34 cellular contexts compared by ENCODE assay signal in genomic region chr19:35331551-35332214, GRCh38. TPM values are rescaled to one million over a fixed set of nuclear protein-coding genes. Genes with fewer than 3 reads are reported as not detected.
DNase-seq lines count a peak whose midpoint lies in the region; ATAC-seq and TF ChIP-seq lines count a peak whose summit lies in the region.
"Had no signal": no experiment of that assay in that cellular context is flagged by ENCODE, and none has a peak within 500 bp of the region (broad histone marks: within the 10 kb centered on the region; RNA-seq: fewer than 3 reads in every experiment).

No MANE protein-coding gene starts in this region.

- no peak for DNase-seq in stimulated activated naive CD8-positive, alpha-beta T cell treated with anti-CD3 and anti-CD28 coated beads, Interleukin-15, Interleukin-2, amounts not matched to agents 100 U/mL and 50 U/mL, for 24 hours
- no peak for DNase-seq in activated B cell treated with CpG ODN at 0.5 μM for 24 hours
- no peak for DNase-seq in natural killer cell
- no peak for DNase-seq in immature natural killer cell
- no peak for DNase-seq in activated naive CD4-positive, alpha-beta T cell treated with anti-CD3 and anti-CD28 coated beads, Interleukin-2, amount 50 U/mL, for 72 hours (ENCODE audit: low spot score in 2 of 2)
- no peak for DNase-seq in GM23338 (ENCODE audit: low spot score)
- DNase-seq: activated CD4-positive, alpha-beta T cell treated with anti-CD3 and anti-CD28 coated beads, Interleukin-2, amount 10 ng/mL, durations not matched to agents 24 days and 14 days; activated CD8-positive, alpha-beta memory T cell treated with anti-CD3 and anti-CD28 coated beads for 24 hours; activated T-cell treated with anti-CD3 and anti-CD28 coated beads for 4 hours; anterior cingulate cortex; BE2C; effector CD8-positive, alpha-beta T cell; HCEC 1CT; lower lobe of right lung; MV-4-11; NCI-H146; NCI-H226; NCI-H526 treated with DMSO at 0.1 percent for 48 hours; NK-92 treated with Interleukin-12 subunit alpha and Interleukin-12 subunit beta, amount 100 ng/mL, for 24 hours; SHP77 treated with DMSO at 0.1 percent for 48 hours; stimulated activated CD4-positive, alpha-beta T cell treated with anti-CD3 and anti-CD28 coated beads, Interleukin-1b, Interleukin-23, amount 100 ng/mL, for 48 hours; thyroid gland had no signal

- no peaks in the 10 kb centered on the region for H3K9me3 Mint-ChIP-seq in stimulated activated naive CD8-positive, alpha-beta T cell treated with anti-CD3 and anti-CD28 coated beads, Interleukin-15, Interleukin-2, amounts not matched to agents 100 ng/mL and 50 ng/mL, for 24 hours
- H3K9me3 Mint-ChIP-seq in activated B cell treated with CpG ODN at 0.5 μM for 24 hours (no peaks in the 10 kb centered on the region), natural killer cell (no peaks in the 10 kb centered on the region), immature natural killer cell (no peaks in the 10 kb centered on the region), GM23338 (no peaks in the 10 kb centered on the region; the same call in 2 of the 3 replicates)
- H3K9me3 Mint-ChIP-seq in activated naive CD4-positive, alpha-beta T cell treated with anti-CD3 and anti-CD28 coated beads, Interleukin-2, amount 50 U/mL, for 72 hours: no peaks in the 10 kb centered on the region
- H3K9me3 Mint-ChIP-seq: activated CD4-positive, alpha-beta T cell treated with anti-CD3 and anti-CD28 coated beads, Interleukin-2, amount 10 ng/mL, durations not matched to agents 24 days and 14 days; nephron had no signal

- H3K4me2 ChIP-seq in GM23338: no peak overlapping the region

- TF ChIP-seq CTCF in activated B cell treated with CpG ODN at 0.5 μM for 24 hours (IDR thresholded peaks at IDR 0.05): no peak
- TF ChIP-seq CTCF in natural killer cell (IDR thresholded peaks at IDR 0.05): no peak
- no peak for TF ChIP-seq CTCF in GM23338 (conservative IDR thresholded peaks at IDR 0.05; ENCODE audit: low read depth in 2 of 2)

- H3K27me3 Mint-ChIP-seq in stimulated activated naive CD8-positive, alpha-beta T cell treated with anti-CD3 and anti-CD28 coated beads, Interleukin-15, Interleukin-2, amounts not matched to agents 100 ng/mL and 50 ng/mL, for 24 hours: peaks cover 9% of the 10 kb centered on the region
- H3K27me3 Mint-ChIP-seq in activated B cell treated with CpG ODN at 0.5 μM for 24 hours: no peaks in the 10 kb centered on the region
- peaks cover 15 to 24% of the 10 kb centered on the region in 2 donors for H3K27me3 Mint-ChIP-seq in natural killer cell (ENCODE audit: low read depth in 2 of 2)
- H3K27me3 Mint-ChIP-seq in immature natural killer cell (ENCODE audit: low read depth in 3 of 3): peaks cover 10 to 14% (median 13%) of the 10 kb centered on the region in 3 donors
- H3K27me3 Mint-ChIP-seq in GM23338 (ENCODE audit: insufficient read depth, low read depth, poor library complexity): peaks cover 5% of the 10 kb centered on the region
- H3K27me3 Mint-ChIP-seq: activated CD4-positive, alpha-beta T cell treated with anti-CD3 and anti-CD28 coated beads, Interleukin-2, amount 10 ng/mL, durations not matched to agents 24 days and 14 days had no signal

- intact Hi-C loops in activated B cell treated with CpG ODN at 0.5 μM for 24 hours (cut with micrococcal nuclease): loop anchor here (5.0 to 10.0 kb wide), 2 partner anchors 34 to 573 kb away; partner anchors contain the start of genes HCST, NFKBID and TYROBP
- intact Hi-C loops in natural killer cell (cut with micrococcal nuclease): no loop called here

- H3K27ac ChIP-seq in GM23338 (ENCODE audit: low read depth): no peak overlapping the region
- H3K27ac ChIP-seq: breast epithelium, coronary artery, gastroesophageal sphincter, lower lobe of right lung, skin epidermis, thyroid gland, vagina had no signal

- no peaks in the 10 kb centered on the region for H4K20me1 ChIP-seq in GM23338 (replicated peaks; ENCODE audit: insufficient read depth)

- no peaks in the 10 kb centered on the region for H3F3A ChIP-seq in GM23338 (replicated peaks; ENCODE audit: low read depth)

- H3K36me3 Mint-ChIP-seq in stimulated activated naive CD8-positive, alpha-beta T cell treated with anti-CD3 and anti-CD28 coated beads, Interleukin-15, Interleukin-2, amounts not matched to agents 100 ng/mL and 50 ng/mL, for 24 hours (ENCODE audit: low read depth): no peaks in the 10 kb centered on the region
- H3K36me3 Mint-ChIP-seq in activated B cell treated with CpG ODN at 0.5 μM for 24 hours (ENCODE audit: low read depth): peaks cover 73% of the 10 kb centered on the region
- H3K36me3 Mint-ChIP-seq in natural killer cell: no peaks in the 10 kb centered on the region
- no peaks in the 10 kb centered on the region for H3K36me3 Mint-ChIP-seq in immature natural killer cell
- H3K36me3 Mint-ChIP-seq in activated naive CD4-positive, alpha-beta T cell treated with anti-CD3 and anti-CD28 coated beads, Interleukin-2, amount 50 U/mL, for 72 hours: peaks cover 0 to 12% of the 10 kb centered on the region in 2 donors
- no peaks in the 10 kb centered on the region for H3K36me3 Mint-ChIP-seq in GM23338 (ENCODE audit: low read depth)
- H3K36me3 Mint-ChIP-seq: activated naive CD8-positive, alpha-beta T cell had no signal

- peak overlapping the region; percentile 11 for H3K4me3 Mint-ChIP-seq in stimulated activated naive CD8-positive, alpha-beta T cell treated with anti-CD3 and anti-CD28 coated beads, Interleukin-15, Interleukin-2, amounts not matched to agents 100 ng/mL and 50 ng/mL, for 24 hours
- H3K4me3 Mint-ChIP-seq in activated B cell treated with CpG ODN at 0.5 μM for 24 hours (peak overlapping the region; percentile 90), natural killer cell (no peak overlapping the region), immature natural killer cell (no peak overlapping the region), GM23338 (no peak overlapping the region)
- H3K4me3 Mint-ChIP-seq: activated CD4-positive, alpha-beta T cell treated with anti-CD3 and anti-CD28 coated beads, Interleukin-2, amount 10 ng/mL, durations not matched to agents 24 days and 14 days; nephron had no signal

- no peak for ATAC-seq in stimulated activated naive CD8-positive, alpha-beta T cell treated with anti-CD3 and anti-CD28 coated beads, Interleukin-15, Interleukin-2, amounts not matched to agents 100 U/mL and 50 U/mL, for 24 hours
- ATAC-seq in activated B cell treated with CpG ODN at 0.5 μM for 24 hours (ENCODE audit: low read depth) (no peak), natural killer cell (no peak), GM23338 (no peak)
- no peak for ATAC-seq in activated naive CD4-positive, alpha-beta T cell treated with anti-CD3 and anti-CD28 coated beads, Interleukin-2, amount 50 U/mL, for 72 hours
- ATAC-seq: gastroesophageal sphincter, lower lobe of right lung, mucosa of descending colon had no signal

- no peak overlapping the region for H3K4me3 ChIP-seq in GM23338
- H3K4me3 ChIP-seq: breast epithelium, coronary artery, gastroesophageal sphincter, lower lobe of right lung, mucosa of descending colon, skin epidermis, thyroid gland, vagina had no signal

- no peaks in the 10 kb centered on the region for H3K9me2 ChIP-seq in GM23338 (ENCODE audit: insufficient read depth)

- CTCF ChIA-PET in activated B cell treated with CpG ODN at 0.5 μM for 24 hours (lab: Charles Lee): interaction anchor here (1.8 to 4.5 kb wide), 3 partner anchors 12 to 17 kb away, joined by 7 to 37 read pairs (median 10); partner anchors contain the start of gene FFAR1

- POLR2A ChIA-PET in activated B cell treated with CpG ODN at 0.5 μM for 24 hours (lab: Charles Lee): interaction anchor here (1.1 to 17.7 kb wide), 14 partner anchors 10 to 316 kb away, joined by 3 to 645 read pairs (median 16); partner anchors contain the start of genes COX6B1, FFAR1, HAMP and USF2

- peaks cover 54% of the 10 kb centered on the region for H3K4me1 Mint-ChIP-seq in stimulated activated naive CD8-positive, alpha-beta T cell treated with anti-CD3 and anti-CD28 coated beads, Interleukin-15, Interleukin-2, amounts not matched to agents 100 ng/mL and 50 ng/mL, for 24 hours (ENCODE audit: low read depth)
- peaks cover 86% of the 10 kb centered on the region for H3K4me1 Mint-ChIP-seq in activated B cell treated with CpG ODN at 0.5 μM for 24 hours
- no peaks in the 10 kb centered on the region for H3K4me1 Mint-ChIP-seq in natural killer cell
- no peaks in the 10 kb centered on the region for H3K4me1 Mint-ChIP-seq in immature natural killer cell
- peaks cover 7% of the 10 kb centered on the region for H3K4me1 Mint-ChIP-seq in GM23338
- H3K4me1 Mint-ChIP-seq: nephron had no signal

- no peak overlapping the region for H3K27ac Mint-ChIP-seq in stimulated activated naive CD8-positive, alpha-beta T cell treated with anti-CD3 and anti-CD28 coated beads, Interleukin-15, Interleukin-2, amounts not matched to agents 100 ng/mL and 50 ng/mL, for 24 hours
- H3K27ac Mint-ChIP-seq in activated B cell treated with CpG ODN at 0.5 μM for 24 hours: peak overlapping the region; percentile 94
- no peak overlapping the region for H3K27ac Mint-ChIP-seq in natural killer cell
- no peak overlapping the region for H3K27ac Mint-ChIP-seq in immature natural killer cell
- no peak overlapping the region for H3K27ac Mint-ChIP-seq in activated naive CD4-positive, alpha-beta T cell treated with anti-CD3 and anti-CD28 coated beads, Interleukin-2, amount 50 U/mL, for 72 hours
- H3K27ac Mint-ChIP-seq in GM23338: no peak overlapping the region
- H3K27ac Mint-ChIP-seq: activated naive CD8-positive, alpha-beta T cell; nephron had no signal

- peak; percentile 56 for TF ChIP-seq POLR2A in GM19193 (IDR thresholded peaks at IDR 0.05; ENCODE audit: extremely low read depth, insufficient read depth, insufficient read length)

- no peaks in the 10 kb centered on the region for H3K36me3 ChIP-seq in GM23338 (ENCODE audit: insufficient read depth)
- H3K36me3 ChIP-seq: BE2C, breast epithelium, gastroesophageal sphincter, lower lobe of right lung, thyroid gland, vagina had no signal

- H3K4me1 ChIP-seq in GM23338 (ENCODE audit: insufficient read depth): no peaks in the 10 kb centered on the region
- H3K4me1 ChIP-seq: BE2C, breast epithelium, gastroesophageal sphincter, lower lobe of right lung, thyroid gland, vagina had no signal

- H2AFZ ChIP-seq in GM23338: no peak overlapping the region

- no peaks in the 10 kb centered on the region for H3K79me2 ChIP-seq in GM23338 (replicated peaks; ENCODE audit: insufficient read depth)

- no peaks in the 10 kb centered on the region for H3K27me3 ChIP-seq in GM23338 (ENCODE audit: insufficient read depth)
- H3K27me3 ChIP-seq: BE2C, breast epithelium, thyroid gland, vagina had no signal

RNA-seq across cellular contexts. Expression of gene CD22, which starts 2.7 kb away (rescaled TPM):
- total RNA-seq in activated B cell treated with CpG ODN at 0.5 μM for 24 hours (920 and 1,096 TPM in 2 replicates), natural killer cell (1 to 10 TPM; 4.3 to 7.0 (median 6.0) TPM)
- polyA plus RNA-seq in immature natural killer cell (1 to 10 TPM in 1 of 3 donors, under 1 TPM in 1, not detected in 1; 0.93 to 2.2 TPM), GM23338 (2016; fragmentation: Nextera tagmentation; extraction: Ambion mirVana) (0.32 and 0.66 TPM in 2 replicates)
- total RNA-seq in activated naive CD4-positive, alpha-beta T cell treated with anti-CD3 and anti-CD28 coated beads, Interleukin-2, amount 50 U/mL, for 72 hours: 10 to 100 TPM in 1 of 2 donors, 1 to 10 TPM in 1; 7.0 to 48.2 TPM
- 0.10 and 0.12 TPM in 2 replicates for total RNA-seq in GM23338 (2014; rRNA removed; shearing (Covaris generic))
- total RNA-seq: A673, osteocyte had no signal

RNA-seq across cellular contexts. Expression of gene FFAR1, which starts 16.0 kb away (rescaled TPM):
- total RNA-seq in activated B cell treated with CpG ODN at 0.5 μM for 24 hours (5.1 and 6.0 TPM in 2 replicates), natural killer cell (under 1 TPM in 2 of 3 donors, not detected in 1; 0.30 to 0.47 TPM)
- polyA plus RNA-seq in immature natural killer cell (not detected), GM23338 (2016; fragmentation: Nextera tagmentation; extraction: Ambion mirVana) (not detected in 2 replicates)
- 1 to 10 TPM in 1 of 2 donors, under 1 TPM in 1; 0.23 to 1.5 TPM for total RNA-seq in activated naive CD4-positive, alpha-beta T cell treated with anti-CD3 and anti-CD28 coated beads, Interleukin-2, amount 50 U/mL, for 72 hours
- total RNA-seq in GM23338 (2014; rRNA removed; shearing (Covaris generic)): not detected in 2 replicates
- total RNA-seq: A673, breast epithelium, gastroesophageal sphincter, lower lobe of right lung, mucosa of descending colon, osteocyte, thyroid gland, vagina had no signal

RNA-seq across cellular contexts. Expression of gene FFAR3, which starts 26.6 kb away (rescaled TPM):
- total RNA-seq in activated B cell treated with CpG ODN at 0.5 μM for 24 hours (0.16 TPM in 1 of 2 replicates, not detected in the other), natural killer cell (1 to 10 TPM in 1 of 3 donors, under 1 TPM in 1, not detected in 1; 0.92 to 2.7 TPM)
- polyA plus RNA-seq in immature natural killer cell (not detected), GM23338 (2016; fragmentation: Nextera tagmentation; extraction: Ambion mirVana) (not detected in 2 replicates)
- total RNA-seq in activated naive CD4-positive, alpha-beta T cell treated with anti-CD3 and anti-CD28 coated beads, Interleukin-2, amount 50 U/mL, for 72 hours: 1 to 10 TPM; 1.4 to 5.1 TPM
- 0.35 TPM in 1 of 2 replicates, not detected in the other for total RNA-seq in GM23338 (2014; rRNA removed; shearing (Covaris generic))
- total RNA-seq: lower lobe of right lung, osteocyte, vagina had no signal

RNA-seq across cellular contexts. Expression of gene GPR42, which starts 39.2 kb away (rescaled TPM):
- total RNA-seq in activated B cell treated with CpG ODN at 0.5 μM for 24 hours (not detected in 2 replicates), natural killer cell (1 to 10 TPM in 1 of 3 donors, under 1 TPM in 1, not detected in 1; 0.19 to 1.5 TPM)
- polyA plus RNA-seq in immature natural killer cell (not detected), GM23338 (2016; fragmentation: Nextera tagmentation; extraction: Ambion mirVana) (not detected in 2 replicates)
- total RNA-seq in activated naive CD4-positive, alpha-beta T cell treated with anti-CD3 and anti-CD28 coated beads, Interleukin-2, amount 50 U/mL, for 72 hours: 1 to 10 TPM in 1 of 2 donors, under 1 TPM in 1; 0.50 to 1.8 TPM
- not detected in 2 replicates for total RNA-seq in GM23338 (2014; rRNA removed; shearing (Covaris generic))
- total RNA-seq: A673, gastroesophageal sphincter, lower lobe of right lung, osteocyte, vagina had no signal

RNA-seq across cellular contexts. Expression of gene MAG, which starts 39.7 kb away (rescaled TPM):
- total RNA-seq in activated B cell treated with CpG ODN at 0.5 μM for 24 hours (0.22 and 0.31 TPM in 2 replicates), natural killer cell (not detected)
- polyA plus RNA-seq in immature natural killer cell (not detected), GM23338 (2016; fragmentation: Nextera tagmentation; extraction: Ambion mirVana) (0.61 and 0.85 TPM in 2 replicates)
- total RNA-seq in activated naive CD4-positive, alpha-beta T cell treated with anti-CD3 and anti-CD28 coated beads, Interleukin-2, amount 50 U/mL, for 72 hours: 1 to 10 TPM in 1 of 2 donors, under 1 TPM in 1; 0.61 to 1.7 TPM
- total RNA-seq in GM23338 (2014; rRNA removed; shearing (Covaris generic)): 1.3 and 1.8 TPM in 2 replicates
- total RNA-seq: A673; activated CD4-positive, alpha-beta T cell treated with anti-CD3 and anti-CD28 coated beads, Interleukin-2, amount 10 ng/mL, durations not matched to agents 24 days and 14 days; lower lobe of right lung; osteocyte; vagina had no signal

Comparison
In these comparisons a context has a peak if more than half of its experiments do, and no peak if none do; other contexts are left out.
1. H3K4me3 Mint-ChIP-seq: peak in stimulated activated naive CD8-positive, alpha-beta T cell treated with anti-CD3 and anti-CD28 coated beads, Interleukin-15, Interleukin-2, amounts not matched to agents 100 ng/mL and 50 ng/mL, for 24 hours (single experiment) and activated B cell treated with CpG ODN at 0.5 μM for 24 hours (single experiment); none in natural killer cell (single experiment), immature natural killer cell (0 of 5) and GM23338 (single experiment).
2. RNA of gene CD22, which starts 2.7 kb away (total RNA-seq): 920 to 1,096 TPM in activated B cell treated with CpG ODN at 0.5 μM for 24 hours; 7.0 to 48.2 TPM in activated naive CD4-positive, alpha-beta T cell treated with anti-CD3 and anti-CD28 coated beads, Interleukin-2, amount 50 U/mL, for 72 hours, 4.3 to 7.0 TPM in natural killer cell and 0.10 to 0.12 TPM in GM23338; every median in the first group is over 10 times any median in the second.